Comparison of ENCODE assay signal across 1 cellular context in genomic region chr17:7508150-7508549, GRCh38.
TF ChIP-seq lines count a peak whose summit lies in the region.

No MANE protein-coding gene starts in this region.

TF ChIP-seq in WTC11, 78 proteins besides CTCF, POLR2A, EP300 and RAD21 (continued from another document):
- TF ChIP-seq PRDM15 (CRISPR knock-in tag; IDR thresholded peaks at IDR 0.05) = no peak
TF ChIP-seq in WTC11: peak in this region for 0.
